Comparison of ENCODE assay signal across 8 cellular contexts in the genomic region with DNA sequence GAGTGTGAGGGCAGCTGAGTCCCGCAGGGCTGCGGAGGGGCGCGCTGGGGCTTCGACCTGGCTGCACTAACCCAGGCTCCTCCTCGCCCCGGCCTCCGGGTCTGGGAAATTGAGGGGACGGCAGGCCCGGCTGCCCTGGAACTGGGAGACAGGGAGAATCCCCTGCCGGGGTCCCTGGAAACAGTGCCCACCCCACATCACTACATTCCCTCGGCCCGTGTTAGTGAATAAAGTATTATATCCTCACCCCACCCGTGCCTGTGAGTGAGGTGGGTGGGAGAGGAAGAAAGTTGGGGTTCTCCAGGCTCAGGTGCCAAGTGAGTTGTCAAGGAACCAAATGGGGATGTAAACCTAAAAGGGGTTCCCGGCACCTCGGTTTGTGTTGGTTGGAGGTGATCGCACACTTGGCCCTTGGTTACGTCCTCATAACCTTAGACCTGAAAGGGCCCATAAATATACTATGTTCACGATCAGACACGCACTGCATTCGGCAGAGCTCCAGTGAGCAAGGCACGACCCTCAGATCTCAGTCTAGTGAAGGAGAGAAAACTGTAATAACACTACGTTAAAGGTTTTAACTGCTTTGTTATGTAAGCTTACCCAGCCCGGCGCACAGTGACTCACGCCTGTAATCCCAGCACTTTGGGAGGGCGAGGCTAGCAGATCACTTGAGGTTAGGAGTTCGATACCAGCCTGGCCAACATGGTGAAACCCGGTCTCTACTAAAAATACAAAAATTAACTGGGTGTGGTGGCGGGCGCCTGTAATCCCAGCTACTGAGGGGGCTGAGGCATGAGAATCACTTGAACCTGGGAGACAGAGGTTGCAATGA. TPM values are rescaled to one million over a fixed set of nuclear protein-coding genes. Genes with fewer than 3 reads are reported as not detected.
A peak's percentile ranks its signal among the peaks of the same experiment; 100 is the strongest.
DNase-seq lines count a peak whose midpoint lies in the region; ATAC-seq and TF ChIP-seq lines count a peak whose summit lies in the region.

No MANE protein-coding gene starts in this region.

- ATAC-seq in natural killer cell: no peak
- ATAC-seq in GM21423 (IDR thresholded peaks at IDR 0.05; ENCODE audit: unreplicated experiment): no peak
- ATAC-seq in GM19395 (IDR thresholded peaks at IDR 0.05; ENCODE audit: unreplicated experiment): no peak

- peaks cover 16 to 36% (median 27%) of the 10 kb centered on the region in 10 experiments for H3K4me1 ChIP-seq in BLaER1 treated with 17β-estradiol and CSF1 and Interleukin-3, amounts not matched to agents 10 nM and 100 nM

- peak overlapping the region; percentile 56 to 77 (median 66) for H3K4me3 ChIP-seq in BLaER1 treated with 17β-estradiol and CSF1 and Interleukin-3, amounts not matched to agents 10 nM and 100 nM
- H3K4me3 ChIP-seq in Jurkat, Clone E6-1 (ENCODE audit: low read length): peak overlapping the region; percentile 32

- peak overlapping the region; percentile 67 to 82 (median 78) for H3K9ac ChIP-seq in BLaER1 treated with 17β-estradiol and CSF1 and Interleukin-3, amounts not matched to agents 10 nM and 100 nM

- peaks cover 30 to 80% (median 63%) of the 10 kb centered on the region in 11 experiments for H3K36me3 ChIP-seq in BLaER1 treated with 17β-estradiol and CSF1 and Interleukin-3, amounts not matched to agents 10 nM and 100 nM

- peaks cover 0 to 93% (median 57%) of the 10 kb centered on the region in 11 experiments; a peak in 17 of 22 replicates for H4K20me1 ChIP-seq in BLaER1 treated with 17β-estradiol and CSF1 and Interleukin-3, amounts not matched to agents 10 nM and 100 nM

- intact Hi-C loops in natural killer cell (cut with micrococcal nuclease): loop anchor here (5.0 kb wide), 1 partner anchor 46 kb away; a partner anchor contains a TSS

- H3K27me3 Mint-ChIP-seq in natural killer cell (ENCODE audit: low read depth in 2 of 2): no peaks in the 10 kb centered on the region

- H3K27me3 ChIP-seq in BLaER1 treated with 17β-estradiol and CSF1 and Interleukin-3, amounts not matched to agents 10 nM and 100 nM: no peaks in the 10 kb centered on the region

- DNase-seq in Jurkat, Clone E6-1 (ENCODE audit: low read depth, low spot score): no peak
- no peak for DNase-seq in natural killer cell
- no peak for DNase-seq in NCI-H510A treated with DMSO at 0.1 percent for 48 hours (lab: John Stamatoyannopoulos, UW)
- no peak for DNase-seq in NOMO-1 (lab: John Stamatoyannopoulos, UW; ENCODE audit: unreplicated experiment in 2 of 2)

- TF ChIP-seq CTCF in natural killer cell (IDR thresholded peaks at IDR 0.05): no peak

- peak overlapping the region; percentile 91 to 97 (median 95) for H3K4me2 ChIP-seq in BLaER1 treated with 17β-estradiol and CSF1 and Interleukin-3, amounts not matched to agents 10 nM and 100 nM

- peaks cover 11 to 14% of the 10 kb centered on the region in 2 donors for H3K4me1 Mint-ChIP-seq in natural killer cell

- peak overlapping the region; percentile 47 for H3K4me3 Mint-ChIP-seq in natural killer cell

- peak overlapping the region; percentile 42 to 70 (median 62); a peak in 21 of 22 replicates for H3K27ac ChIP-seq in BLaER1 treated with 17β-estradiol and CSF1 and Interleukin-3, amounts not matched to agents 10 nM and 100 nM
- peak overlapping the region; percentile 41 for H3K27ac ChIP-seq in cingulate gyrus (ENCODE audit: low read depth, low read length)

- peak overlapping the region; percentile 45 to 81 for H3K27ac Mint-ChIP-seq in natural killer cell

- no peaks in the 10 kb centered on the region for H3K9me3 ChIP-seq in BLaER1 treated with 17β-estradiol and CSF1 and Interleukin-3, amounts not matched to agents 10 nM and 100 nM (replicated peaks in 1 of 11)

- H3K36me3 Mint-ChIP-seq in natural killer cell: no peaks in the 10 kb centered on the region

- no peaks in the 10 kb centered on the region for H3K9me3 Mint-ChIP-seq in natural killer cell

RNA-seq across cellular contexts. Expression of a gene that starts 11.2 kb away (rescaled TPM):
- polyA plus RNA-seq in Jurkat, Clone E6-1 (2012; ENCODE audit: insufficient read depth, insufficient read length): 7.0 TPM
- total RNA-seq in natural killer cell: 1 to 10 TPM in 2 of 3 donors, under 1 TPM in 1; 0.70 to 1.4 (median 1.4) TPM

RNA-seq across cellular contexts. Expression of a gene that starts 11.3 kb away (rescaled TPM):
- polyA plus RNA-seq in Jurkat, Clone E6-1 (2012; ENCODE audit: insufficient read depth, insufficient read length): 107 TPM
- total RNA-seq in natural killer cell: 10 to 100 TPM; 11.2 to 16.9 (median 15.2) TPM

RNA-seq across cellular contexts. Expression of a gene that starts 23.3 kb away (rescaled TPM):
- polyA plus RNA-seq in Jurkat, Clone E6-1 (2012; ENCODE audit: insufficient read depth, insufficient read length): 13.1 TPM
- 1 to 10 TPM; 5.5 to 7.4 (median 7.1) TPM for total RNA-seq in natural killer cell

RNA-seq across cellular contexts. Expression of a gene that starts 27.1 kb away (rescaled TPM):
- 43.0 TPM for polyA plus RNA-seq in Jurkat, Clone E6-1 (2012; ENCODE audit: insufficient read depth, insufficient read length)
- 10 to 100 TPM; 25.5 to 37.6 (median 35.0) TPM for total RNA-seq in natural killer cell

RNA-seq across cellular contexts. Expression of a gene that starts 36.2 kb away (rescaled TPM):
- 235 TPM for polyA plus RNA-seq in Jurkat, Clone E6-1 (2012; ENCODE audit: insufficient read depth, insufficient read length)
- 100 to 1,000 TPM; 196 to 210 (median 205) TPM for total RNA-seq in natural killer cell
